ENCODE assay signal across 8 cellular contexts in the genomic region with DNA sequence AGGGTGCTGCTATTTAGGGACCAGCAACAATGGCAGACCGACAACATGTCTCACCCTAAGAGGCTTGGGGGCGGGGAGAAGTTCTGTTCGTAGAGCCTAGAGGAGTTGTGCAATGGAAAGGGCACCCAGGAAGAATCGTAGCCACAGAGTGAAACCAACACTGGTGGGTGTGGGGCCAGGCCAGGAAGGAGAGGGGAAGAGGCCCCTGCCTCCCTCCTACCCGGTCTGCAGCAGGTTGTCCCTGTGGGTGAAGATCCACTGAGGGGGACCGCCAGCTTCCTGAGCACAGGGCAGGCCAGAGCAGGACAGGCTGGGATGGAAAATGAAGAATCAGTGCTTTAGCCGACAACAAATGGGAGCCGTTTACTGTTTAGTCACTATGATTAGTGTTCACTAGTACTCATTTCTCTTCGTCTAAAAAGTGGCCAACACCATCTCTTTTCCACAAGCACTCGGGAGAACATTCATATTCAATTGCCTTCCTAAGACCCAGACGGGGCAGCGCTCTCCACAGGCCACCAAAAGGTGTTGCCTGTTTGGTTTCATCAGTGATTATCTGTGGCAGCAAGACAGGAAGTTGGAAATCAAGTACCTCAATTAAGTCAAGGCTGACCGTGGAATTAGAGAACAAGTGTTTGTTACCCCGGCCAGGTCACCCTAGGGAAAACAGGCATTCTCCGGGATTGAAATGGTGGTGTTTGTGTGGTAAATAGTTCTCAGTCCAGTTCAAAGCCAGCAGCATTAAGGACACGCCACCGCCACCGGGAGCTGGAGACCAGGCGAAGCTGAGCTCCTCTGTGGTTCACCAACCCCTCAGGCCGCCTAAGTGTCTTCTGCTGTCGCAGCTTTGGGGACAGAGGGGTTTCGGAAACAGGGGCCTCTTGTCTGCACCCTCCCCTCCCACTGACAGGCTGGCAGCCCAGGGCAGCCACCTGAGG. TPM values are rescaled to one million over a fixed set of nuclear protein-coding genes. Genes with fewer than 3 reads are reported as not detected.
A peak's percentile ranks its signal among the peaks of the same experiment; 100 is the strongest.
DNase-seq lines count a peak whose midpoint lies in the region; ATAC-seq and TF ChIP-seq lines count a peak whose summit lies in the region.

No MANE protein-coding gene starts in this region.

- H3K27ac ChIP-seq in C4-2B (peak overlapping the region; percentile 77; the same call in 1 of the 2 replicates), colonic mucosa (peak overlapping the region; percentile 75)

- H3K4me1 Mint-ChIP-seq in WTC11 = peaks cover 45% of the 10 kb centered on the region

- H3K27me3 ChIP-seq in colonic mucosa (no peaks in the 10 kb centered on the region), mononuclear cell (ENCODE audit: insufficient read depth, low read length) (no peaks in the 10 kb centered on the region)

- H3K27ac Mint-ChIP-seq in WTC11 = peak overlapping the region; percentile 76

- H3K4me3 ChIP-seq in colonic mucosa = peak overlapping the region; percentile 97
- H3K4me3 ChIP-seq in mononuclear cell (ENCODE audit: low read length) = peak overlapping the region; percentile 78

- H3K9ac ChIP-seq in colonic mucosa (ENCODE audit: low read depth in 2 of 2, low read length in 2 of 2) = peak overlapping the region; percentile 57 to 88

- peak overlapping the region; percentile 73 for H3K4me3 Mint-ChIP-seq in WTC11

- H3K9me3 ChIP-seq in colonic mucosa (no peaks in the 10 kb centered on the region), mononuclear cell (ENCODE audit: low read depth, low read length) (no peaks in the 10 kb centered on the region)

- ATAC-seq in HG03520 (IDR thresholded peaks at IDR 0.05; ENCODE audit: unreplicated experiment) (peak; percentile 6), WTC11 (peak; percentile 9)

- no peaks in the 10 kb centered on the region; the same call in none of the 2 replicates for H3K27me3 Mint-ChIP-seq in WTC11 (ENCODE audit: low read depth)

- H3K4me1 ChIP-seq in colonic mucosa (no peaks in the 10 kb centered on the region), mononuclear cell (ENCODE audit: insufficient read depth, low read length) (peaks cover 47% of the 10 kb centered on the region)

- POLR2A ChIA-PET in WTC11 (lab: Charles Lee) = interaction anchor here (0.5 kb wide), 1 partner anchor 27 kb away, joined by 5 read pairs; no protein-coding TSS in a partner anchor

- CTCF ChIA-PET in WTC11 (lab: Charles Lee) = interaction anchor here (0.6 to 0.8 kb wide), 4 partner anchors 23 to 186 kb away, joined by 3 to 4 read pairs (median 3); no protein-coding TSS in a partner anchor

- no peak for TF ChIP-seq CTCF in C4-2B (conservative IDR thresholded peaks at IDR 0.05)
- TF ChIP-seq CTCF in WTC11 (IDR thresholded peaks at IDR 0.05) = no peak
- TF ChIP-seq CTCF in colonic mucosa (IDR thresholded peaks at IDR 0.05) = no peak

- DNase-seq in WTC11 (ENCODE audit: low spot score) (peak; percentile 10), colonic mucosa (peak; percentile 27), amniotic stem cell (lab: John Stamatoyannopoulos, UW) (no peak), HPDE6-E6E7 (ENCODE audit: extremely low spot score) (no peak)
- DNase-seq in stimulated activated naive CD4-positive, alpha-beta T cell (lab: John Stamatoyannopoulos, UW) = peak in 4 of 6 experiments; percentile 8 to 50 (median 29)

- H3K9me3 Mint-ChIP-seq in WTC11 = no peaks in the 10 kb centered on the region

- no peaks in the 10 kb centered on the region for H3K36me3 ChIP-seq in colonic mucosa

- no peaks in the 10 kb centered on the region for H3K36me3 Mint-ChIP-seq in WTC11

- intact Hi-C loops in colonic mucosa (cut with DNase I) = no loop called here

TF ChIP-seq in WTC11, 78 proteins besides CTCF, POLR2A, EP300 and RAD21:
- TF ChIP-seq ZNF396 (CRISPR knock-in tag; IDR thresholded peaks at IDR 0.05; ENCODE audit: borderline replicate concordance) (no peak), GABPB1 (CRISPR knock-in tag; IDR thresholded peaks at IDR 0.05) (0 out of 2 replicates have a peak, but pooled peaks have one; percentile 10)
TF ChIP-seq in WTC11: peak in this region for 1.

RNA-seq across cellular contexts. Expression of a gene that starts 1.0 kb away (rescaled TPM):
- total RNA-seq in WTC11 (2021) (100 to 133 TPM (median 126 TPM) in 3 replicates), colonic mucosa (10 to 100 TPM; 15.8 to 19.6 TPM), mononuclear cell (24.9 TPM)

Comparison
In these comparisons a context has a peak if more than half of its experiments do, and no peak if none do; other contexts are left out.
1. DNase-seq: peak in WTC11 (single experiment), colonic mucosa (single experiment) and stimulated activated naive CD4-positive, alpha-beta T cell (4 of 6); none in amniotic stem cell (single experiment) and HPDE6-E6E7 (single experiment).